1 cellular context compared by ENCODE assay signal in the genomic region with DNA sequence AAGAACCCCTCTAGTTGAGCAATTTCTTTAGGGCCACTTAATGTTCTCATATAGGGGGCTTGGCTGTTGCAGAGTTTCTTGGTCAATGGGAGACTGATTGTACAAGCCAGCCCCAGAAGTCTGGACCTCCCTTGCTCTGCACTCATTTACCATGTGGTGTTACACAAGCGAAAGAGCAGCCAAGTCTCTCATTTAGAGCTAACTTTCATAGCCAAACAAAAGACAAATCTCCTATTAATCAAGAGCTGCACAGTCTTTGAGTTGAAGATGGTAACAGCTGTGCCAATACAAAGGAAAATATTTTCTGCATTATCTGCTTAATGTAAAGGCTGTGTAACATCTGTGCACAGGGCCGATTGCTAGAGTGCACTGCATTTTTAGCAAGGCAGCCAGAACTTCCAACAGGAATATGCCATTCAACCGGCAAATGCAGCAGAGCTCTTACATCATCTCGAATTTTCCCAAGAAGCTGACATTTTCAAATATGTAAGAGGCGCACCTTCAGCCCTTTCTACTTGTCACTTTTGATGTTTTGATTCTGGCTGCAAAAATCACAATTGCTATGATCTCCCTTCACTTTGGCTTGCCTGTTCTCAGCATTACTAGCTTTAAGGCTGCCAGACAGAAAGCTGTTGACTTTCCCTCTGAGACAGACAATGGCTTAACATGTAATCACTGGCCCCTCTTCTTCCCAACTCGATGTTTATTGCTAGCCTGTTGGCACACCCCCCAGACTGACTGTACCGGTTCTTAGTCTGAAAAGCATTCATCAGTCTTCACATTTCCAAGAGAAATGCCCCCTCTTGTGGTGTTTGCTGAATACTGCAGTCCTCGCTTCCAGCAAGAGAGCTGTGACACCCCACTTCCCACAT.
A peak's percentile ranks its signal among the peaks of the same experiment; 100 is the strongest.
TF ChIP-seq lines count a peak whose summit lies in the region.

No MANE protein-coding gene starts in this region.

TF ChIP-seq in HepG2, 621 proteins besides CTCF, POLR2A, EP300 and RAD21 (continued from another document and continues in another):
- TF ChIP-seq, protein P1, sequence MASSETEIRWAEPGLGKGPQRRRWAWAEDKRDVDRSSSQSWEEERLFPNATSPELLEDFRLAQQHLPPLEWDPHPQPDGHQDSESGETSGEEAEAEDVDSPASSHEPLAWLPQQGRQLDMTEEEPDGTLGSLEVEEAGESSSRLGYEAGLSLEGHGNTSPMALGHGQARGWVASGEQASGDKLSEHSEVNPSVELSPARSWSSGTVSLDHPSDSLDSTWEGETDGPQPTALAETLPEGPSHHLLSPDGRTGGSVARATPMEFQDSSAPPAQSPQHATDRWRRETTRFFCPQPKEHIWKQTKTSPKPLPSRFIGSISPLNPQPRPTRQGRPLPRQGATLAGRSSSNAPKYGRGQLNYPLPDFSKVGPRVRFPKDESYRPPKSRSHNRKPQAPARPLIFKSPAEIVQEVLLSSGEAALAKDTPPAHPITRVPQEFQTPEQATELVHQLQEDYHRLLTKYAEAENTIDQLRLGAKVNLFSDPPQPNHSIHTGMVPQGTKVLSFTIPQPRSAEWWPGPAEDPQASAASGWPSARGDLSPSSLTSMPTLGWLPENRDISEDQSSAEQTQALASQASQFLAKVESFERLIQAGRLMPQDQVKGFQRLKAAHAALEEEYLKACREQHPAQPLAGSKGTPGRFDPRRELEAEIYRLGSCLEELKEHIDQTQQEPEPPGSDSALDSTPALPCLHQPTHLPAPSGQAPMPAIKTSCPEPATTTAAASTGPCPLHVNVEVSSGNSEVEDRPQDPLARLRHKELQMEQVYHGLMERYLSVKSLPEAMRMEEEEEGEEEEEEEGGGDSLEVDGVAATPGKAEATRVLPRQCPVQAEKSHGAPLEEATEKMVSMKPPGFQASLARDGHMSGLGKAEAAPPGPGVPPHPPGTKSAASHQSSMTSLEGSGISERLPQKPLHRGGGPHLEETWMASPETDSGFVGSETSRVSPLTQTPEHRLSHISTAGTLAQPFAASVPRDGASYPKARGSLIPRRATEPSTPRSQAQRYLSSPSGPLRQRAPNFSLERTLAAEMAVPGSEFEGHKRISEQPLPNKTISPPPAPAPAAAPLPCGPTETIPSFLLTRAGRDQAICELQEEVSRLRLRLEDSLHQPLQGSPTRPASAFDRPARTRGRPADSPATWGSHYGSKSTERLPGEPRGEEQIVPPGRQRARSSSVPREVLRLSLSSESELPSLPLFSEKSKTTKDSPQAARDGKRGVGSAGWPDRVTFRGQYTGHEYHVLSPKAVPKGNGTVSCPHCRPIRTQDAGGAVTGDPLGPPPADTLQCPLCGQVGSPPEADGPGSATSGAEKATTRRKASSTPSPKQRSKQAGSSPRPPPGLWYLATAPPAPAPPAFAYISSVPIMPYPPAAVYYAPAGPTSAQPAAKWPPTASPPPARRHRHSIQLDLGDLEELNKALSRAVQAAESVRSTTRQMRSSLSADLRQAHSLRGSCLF (CRISPR knock-in tag; IDR thresholded peaks at IDR 0.05; ENCODE audit: borderline replicate concordance) = no peak
- TF ChIP-seq, protein P2, sequence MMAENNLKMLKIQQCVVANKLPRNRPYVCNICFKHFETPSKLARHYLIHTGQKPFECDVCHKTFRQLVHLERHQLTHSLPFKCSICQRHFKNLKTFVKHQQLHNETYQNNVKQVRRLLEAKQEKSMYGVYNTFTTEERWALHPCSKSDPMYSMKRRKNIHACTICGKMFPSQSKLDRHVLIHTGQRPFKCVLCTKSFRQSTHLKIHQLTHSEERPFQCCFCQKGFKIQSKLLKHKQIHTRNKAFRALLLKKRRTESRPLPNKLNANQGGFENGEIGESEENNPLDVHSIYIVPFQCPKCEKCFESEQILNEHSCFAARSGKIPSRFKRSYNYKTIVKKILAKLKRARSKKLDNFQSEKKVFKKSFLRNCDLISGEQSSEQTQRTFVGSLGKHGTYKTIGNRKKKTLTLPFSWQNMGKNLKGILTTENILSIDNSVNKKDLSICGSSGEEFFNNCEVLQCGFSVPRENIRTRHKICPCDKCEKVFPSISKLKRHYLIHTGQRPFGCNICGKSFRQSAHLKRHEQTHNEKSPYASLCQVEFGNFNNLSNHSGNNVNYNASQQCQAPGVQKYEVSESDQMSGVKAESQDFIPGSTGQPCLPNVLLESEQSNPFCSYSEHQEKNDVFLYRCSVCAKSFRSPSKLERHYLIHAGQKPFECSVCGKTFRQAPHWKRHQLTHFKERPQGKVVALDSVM (CRISPR knock-in tag; IDR thresholded peaks at IDR 0.05) = no peak
- TF ChIP-seq, protein P3, sequence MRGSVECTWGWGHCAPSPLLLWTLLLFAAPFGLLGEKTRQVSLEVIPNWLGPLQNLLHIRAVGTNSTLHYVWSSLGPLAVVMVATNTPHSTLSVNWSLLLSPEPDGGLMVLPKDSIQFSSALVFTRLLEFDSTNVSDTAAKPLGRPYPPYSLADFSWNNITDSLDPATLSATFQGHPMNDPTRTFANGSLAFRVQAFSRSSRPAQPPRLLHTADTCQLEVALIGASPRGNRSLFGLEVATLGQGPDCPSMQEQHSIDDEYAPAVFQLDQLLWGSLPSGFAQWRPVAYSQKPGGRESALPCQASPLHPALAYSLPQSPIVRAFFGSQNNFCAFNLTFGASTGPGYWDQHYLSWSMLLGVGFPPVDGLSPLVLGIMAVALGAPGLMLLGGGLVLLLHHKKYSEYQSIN (CRISPR knock-in tag; IDR thresholded peaks at IDR 0.05; ENCODE audit: borderline replicate concordance) = no peak
- no peak for TF ChIP-seq PAF1 (CRISPR knock-in tag; IDR thresholded peaks at IDR 0.05)
- TF ChIP-seq BRCA1 (CRISPR knock-in tag; IDR thresholded peaks at IDR 0.05) = peak; percentile 58; the same call in 1 of the 2 replicates
- peak; percentile 59; the same call in 1 of the 2 replicates for TF ChIP-seq NKX3-1 (CRISPR knock-in tag; IDR thresholded peaks at IDR 0.05)
- TF ChIP-seq ZNF557 (CRISPR knock-in tag; IDR thresholded peaks at IDR 0.05) = peak; percentile 68; the same call in 1 of the 2 replicates
- no peak for TF ChIP-seq ZNF616 (CRISPR knock-in tag; IDR thresholded peaks at IDR 0.05; ENCODE audit: low read depth)
- TF ChIP-seq, protein P4, sequence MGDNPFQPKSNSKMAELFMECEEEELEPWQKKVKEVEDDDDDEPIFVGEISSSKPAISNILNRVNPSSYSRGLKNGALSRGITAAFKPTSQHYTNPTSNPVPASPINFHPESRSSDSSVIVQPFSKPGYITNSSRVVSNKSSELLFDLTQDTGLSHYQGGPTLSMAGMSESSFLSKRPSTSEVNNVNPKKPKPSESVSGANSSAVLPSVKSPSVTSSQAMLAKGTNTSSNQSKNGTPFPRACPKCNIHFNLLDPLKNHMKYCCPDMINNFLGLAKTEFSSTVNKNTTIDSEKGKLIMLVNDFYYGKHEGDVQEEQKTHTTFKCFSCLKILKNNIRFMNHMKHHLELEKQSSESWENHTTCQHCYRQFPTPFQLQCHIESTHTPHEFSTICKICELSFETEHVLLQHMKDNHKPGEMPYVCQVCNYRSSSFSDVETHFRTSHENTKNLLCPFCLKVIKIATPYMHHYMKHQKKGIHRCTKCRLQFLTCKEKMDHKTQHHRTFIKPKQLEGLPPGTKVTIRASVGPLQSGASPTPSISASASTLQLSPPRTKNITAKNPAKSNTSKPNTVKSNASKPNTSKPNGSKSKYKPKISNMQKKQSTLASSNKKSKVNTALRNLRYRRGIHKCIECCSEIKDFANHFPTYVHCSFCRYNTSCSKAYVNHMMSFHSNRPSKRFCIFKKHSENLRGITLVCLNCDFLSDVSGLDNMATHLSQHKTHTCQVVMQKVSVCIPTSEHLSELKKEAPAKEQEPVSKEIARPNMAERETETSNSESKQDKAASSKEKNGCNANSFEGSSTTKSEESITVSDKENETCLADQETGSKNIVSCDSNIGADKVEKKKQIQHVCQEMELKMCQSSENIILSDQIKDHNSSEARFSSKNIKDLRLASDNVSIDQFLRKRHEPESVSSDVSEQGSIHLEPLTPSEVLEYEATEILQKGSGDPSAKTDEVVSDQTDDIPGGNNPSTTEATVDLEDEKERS (CRISPR knock-in tag; IDR thresholded peaks at IDR 0.05) = no peak
- no peak for TF ChIP-seq TGIF2 (CRISPR knock-in tag; IDR thresholded peaks at IDR 0.05)
- peak; percentile 41; the same call in 1 of the 2 replicates for TF ChIP-seq GATAD2A (CRISPR knock-in tag; IDR thresholded peaks at IDR 0.05)
- no peak for TF ChIP-seq ZNF354B (CRISPR knock-in tag; IDR thresholded peaks at IDR 0.05)
- no peak for TF ChIP-seq ZNF780A (CRISPR knock-in tag; IDR thresholded peaks at IDR 0.05)
- no peak for TF ChIP-seq ZNF737 (CRISPR knock-in tag; IDR thresholded peaks at IDR 0.05; ENCODE audit: borderline replicate concordance)
- no peak for TF ChIP-seq ZNF12 (CRISPR knock-in tag; IDR thresholded peaks at IDR 0.05)
- TF ChIP-seq, protein P5, sequence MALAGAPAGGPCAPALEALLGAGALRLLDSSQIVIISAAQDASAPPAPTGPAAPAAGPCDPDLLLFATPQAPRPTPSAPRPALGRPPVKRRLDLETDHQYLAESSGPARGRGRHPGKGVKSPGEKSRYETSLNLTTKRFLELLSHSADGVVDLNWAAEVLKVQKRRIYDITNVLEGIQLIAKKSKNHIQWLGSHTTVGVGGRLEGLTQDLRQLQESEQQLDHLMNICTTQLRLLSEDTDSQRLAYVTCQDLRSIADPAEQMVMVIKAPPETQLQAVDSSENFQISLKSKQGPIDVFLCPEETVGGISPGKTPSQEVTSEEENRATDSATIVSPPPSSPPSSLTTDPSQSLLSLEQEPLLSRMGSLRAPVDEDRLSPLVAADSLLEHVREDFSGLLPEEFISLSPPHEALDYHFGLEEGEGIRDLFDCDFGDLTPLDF (CRISPR knock-in tag; IDR thresholded peaks at IDR 0.05) = peak; percentile 44; the same call in 1 of the 2 replicates
- no peak for TF ChIP-seq BCL6 (CRISPR knock-in tag; IDR thresholded peaks at IDR 0.05)
- TF ChIP-seq ZBTB38 (CRISPR knock-in tag; IDR thresholded peaks at IDR 0.05) = no peak
- TF ChIP-seq ZNF382 (CRISPR knock-in tag; IDR thresholded peaks at IDR 0.05; ENCODE audit: borderline replicate concordance) = no peak
- TF ChIP-seq, protein P6, sequence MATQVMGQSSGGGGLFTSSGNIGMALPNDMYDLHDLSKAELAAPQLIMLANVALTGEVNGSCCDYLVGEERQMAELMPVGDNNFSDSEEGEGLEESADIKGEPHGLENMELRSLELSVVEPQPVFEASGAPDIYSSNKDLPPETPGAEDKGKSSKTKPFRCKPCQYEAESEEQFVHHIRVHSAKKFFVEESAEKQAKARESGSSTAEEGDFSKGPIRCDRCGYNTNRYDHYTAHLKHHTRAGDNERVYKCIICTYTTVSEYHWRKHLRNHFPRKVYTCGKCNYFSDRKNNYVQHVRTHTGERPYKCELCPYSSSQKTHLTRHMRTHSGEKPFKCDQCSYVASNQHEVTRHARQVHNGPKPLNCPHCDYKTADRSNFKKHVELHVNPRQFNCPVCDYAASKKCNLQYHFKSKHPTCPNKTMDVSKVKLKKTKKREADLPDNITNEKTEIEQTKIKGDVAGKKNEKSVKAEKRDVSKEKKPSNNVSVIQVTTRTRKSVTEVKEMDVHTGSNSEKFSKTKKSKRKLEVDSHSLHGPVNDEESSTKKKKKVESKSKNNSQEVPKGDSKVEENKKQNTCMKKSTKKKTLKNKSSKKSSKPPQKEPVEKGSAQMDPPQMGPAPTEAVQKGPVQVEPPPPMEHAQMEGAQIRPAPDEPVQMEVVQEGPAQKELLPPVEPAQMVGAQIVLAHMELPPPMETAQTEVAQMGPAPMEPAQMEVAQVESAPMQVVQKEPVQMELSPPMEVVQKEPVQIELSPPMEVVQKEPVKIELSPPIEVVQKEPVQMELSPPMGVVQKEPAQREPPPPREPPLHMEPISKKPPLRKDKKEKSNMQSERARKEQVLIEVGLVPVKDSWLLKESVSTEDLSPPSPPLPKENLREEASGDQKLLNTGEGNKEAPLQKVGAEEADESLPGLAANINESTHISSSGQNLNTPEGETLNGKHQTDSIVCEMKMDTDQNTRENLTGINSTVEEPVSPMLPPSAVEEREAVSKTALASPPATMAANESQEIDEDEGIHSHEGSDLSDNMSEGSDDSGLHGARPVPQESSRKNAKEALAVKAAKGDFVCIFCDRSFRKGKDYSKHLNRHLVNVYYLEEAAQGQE (IDR thresholded peaks at IDR 0.05; ENCODE audit: borderline replicate concordance in 1 of 2, low read depth in 1 of 2, low read length in 2 of 2) = no peak
- peak; percentile 61 for TF ChIP-seq TEAD3 (CRISPR knock-in tag; optimal IDR thresholded peaks at IDR 0.05; ENCODE audit: borderline replicate concordance)
- TF ChIP-seq, protein P7, sequence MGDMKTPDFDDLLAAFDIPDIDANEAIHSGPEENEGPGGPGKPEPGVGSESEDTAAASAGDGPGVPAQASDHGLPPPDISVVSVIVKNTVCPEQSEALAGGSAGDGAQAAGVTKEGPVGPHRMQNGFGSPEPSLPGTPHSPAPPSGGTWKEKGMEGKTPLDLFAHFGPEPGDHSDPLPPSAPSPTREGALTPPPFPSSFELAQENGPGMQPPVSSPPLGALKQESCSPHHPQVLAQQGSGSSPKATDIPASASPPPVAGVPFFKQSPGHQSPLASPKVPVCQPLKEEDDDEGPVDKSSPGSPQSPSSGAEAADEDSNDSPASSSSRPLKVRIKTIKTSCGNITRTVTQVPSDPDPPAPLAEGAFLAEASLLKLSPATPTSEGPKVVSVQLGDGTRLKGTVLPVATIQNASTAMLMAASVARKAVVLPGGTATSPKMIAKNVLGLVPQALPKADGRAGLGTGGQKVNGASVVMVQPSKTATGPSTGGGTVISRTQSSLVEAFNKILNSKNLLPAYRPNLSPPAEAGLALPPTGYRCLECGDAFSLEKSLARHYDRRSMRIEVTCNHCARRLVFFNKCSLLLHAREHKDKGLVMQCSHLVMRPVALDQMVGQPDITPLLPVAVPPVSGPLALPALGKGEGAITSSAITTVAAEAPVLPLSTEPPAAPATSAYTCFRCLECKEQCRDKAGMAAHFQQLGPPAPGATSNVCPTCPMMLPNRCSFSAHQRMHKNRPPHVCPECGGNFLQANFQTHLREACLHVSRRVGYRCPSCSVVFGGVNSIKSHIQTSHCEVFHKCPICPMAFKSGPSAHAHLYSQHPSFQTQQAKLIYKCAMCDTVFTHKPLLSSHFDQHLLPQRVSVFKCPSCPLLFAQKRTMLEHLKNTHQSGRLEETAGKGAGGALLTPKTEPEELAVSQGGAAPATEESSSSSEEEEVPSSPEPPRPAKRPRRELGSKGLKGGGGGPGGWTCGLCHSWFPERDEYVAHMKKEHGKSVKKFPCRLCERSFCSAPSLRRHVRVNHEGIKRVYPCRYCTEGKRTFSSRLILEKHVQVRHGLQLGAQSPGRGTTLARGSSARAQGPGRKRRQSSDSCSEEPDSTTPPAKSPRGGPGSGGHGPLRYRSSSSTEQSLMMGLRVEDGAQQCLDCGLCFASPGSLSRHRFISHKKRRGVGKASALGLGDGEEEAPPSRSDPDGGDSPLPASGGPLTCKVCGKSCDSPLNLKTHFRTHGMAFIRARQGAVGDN (CRISPR knock-in tag; IDR thresholded peaks at IDR 0.05) = no peak
- TF ChIP-seq NFE2 (CRISPR knock-in tag; IDR thresholded peaks at IDR 0.05) = no peak
- no peak for TF ChIP-seq ZKSCAN8 (CRISPR knock-in tag; IDR thresholded peaks at IDR 0.05; ENCODE audit: borderline replicate concordance)
- peak; percentile 80 for TF ChIP-seq XRCC5 (optimal IDR thresholded peaks at IDR 0.05; ENCODE audit: low read length)
